1 cellular context compared by ENCODE assay signal in the genomic region with DNA sequence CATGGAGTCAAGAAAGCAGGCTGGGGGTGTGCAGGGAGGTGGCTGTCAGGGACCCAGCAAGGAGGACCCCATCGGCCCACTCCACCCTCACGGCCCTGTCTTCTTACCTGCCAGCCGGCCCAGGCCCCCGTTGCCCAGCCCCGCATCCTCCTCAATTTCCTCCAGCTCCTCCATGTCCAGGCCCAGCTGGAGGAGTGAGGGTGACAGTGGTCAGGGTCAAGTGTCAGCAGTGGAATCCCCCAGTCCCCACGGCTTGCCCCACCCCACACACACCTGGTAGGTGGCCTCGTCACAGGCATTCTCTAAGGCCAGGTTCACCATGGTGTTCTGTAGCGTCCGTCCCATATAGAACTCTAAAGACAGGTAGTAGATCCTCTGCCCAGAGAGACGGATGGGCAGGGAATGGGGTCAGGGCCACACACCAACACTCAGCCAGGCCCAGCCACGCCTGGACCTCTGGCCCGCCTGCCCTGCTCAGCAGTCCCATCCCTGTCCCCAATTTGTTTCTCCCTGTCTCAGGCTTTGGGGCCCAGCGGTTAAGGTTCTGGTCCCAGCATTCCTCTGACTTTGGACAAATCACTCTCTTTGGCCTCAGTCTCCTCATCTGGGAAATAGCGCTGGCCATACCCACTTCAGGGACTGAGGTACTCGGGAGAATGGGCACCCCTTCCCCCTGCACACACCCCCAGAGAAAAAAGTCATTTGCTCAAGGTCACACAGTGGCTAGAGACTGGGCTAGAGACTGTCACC.
TF ChIP-seq lines count a peak whose summit lies in the region.

No MANE protein-coding gene starts in this region.

TF ChIP-seq in GM23338, 12 proteins besides CTCF, POLR2A, EP300 and RAD21:
- TF ChIP-seq, protein P1, sequence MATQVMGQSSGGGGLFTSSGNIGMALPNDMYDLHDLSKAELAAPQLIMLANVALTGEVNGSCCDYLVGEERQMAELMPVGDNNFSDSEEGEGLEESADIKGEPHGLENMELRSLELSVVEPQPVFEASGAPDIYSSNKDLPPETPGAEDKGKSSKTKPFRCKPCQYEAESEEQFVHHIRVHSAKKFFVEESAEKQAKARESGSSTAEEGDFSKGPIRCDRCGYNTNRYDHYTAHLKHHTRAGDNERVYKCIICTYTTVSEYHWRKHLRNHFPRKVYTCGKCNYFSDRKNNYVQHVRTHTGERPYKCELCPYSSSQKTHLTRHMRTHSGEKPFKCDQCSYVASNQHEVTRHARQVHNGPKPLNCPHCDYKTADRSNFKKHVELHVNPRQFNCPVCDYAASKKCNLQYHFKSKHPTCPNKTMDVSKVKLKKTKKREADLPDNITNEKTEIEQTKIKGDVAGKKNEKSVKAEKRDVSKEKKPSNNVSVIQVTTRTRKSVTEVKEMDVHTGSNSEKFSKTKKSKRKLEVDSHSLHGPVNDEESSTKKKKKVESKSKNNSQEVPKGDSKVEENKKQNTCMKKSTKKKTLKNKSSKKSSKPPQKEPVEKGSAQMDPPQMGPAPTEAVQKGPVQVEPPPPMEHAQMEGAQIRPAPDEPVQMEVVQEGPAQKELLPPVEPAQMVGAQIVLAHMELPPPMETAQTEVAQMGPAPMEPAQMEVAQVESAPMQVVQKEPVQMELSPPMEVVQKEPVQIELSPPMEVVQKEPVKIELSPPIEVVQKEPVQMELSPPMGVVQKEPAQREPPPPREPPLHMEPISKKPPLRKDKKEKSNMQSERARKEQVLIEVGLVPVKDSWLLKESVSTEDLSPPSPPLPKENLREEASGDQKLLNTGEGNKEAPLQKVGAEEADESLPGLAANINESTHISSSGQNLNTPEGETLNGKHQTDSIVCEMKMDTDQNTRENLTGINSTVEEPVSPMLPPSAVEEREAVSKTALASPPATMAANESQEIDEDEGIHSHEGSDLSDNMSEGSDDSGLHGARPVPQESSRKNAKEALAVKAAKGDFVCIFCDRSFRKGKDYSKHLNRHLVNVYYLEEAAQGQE (IDR thresholded peaks at IDR 0.05; ENCODE audit: unreplicated experiment): no peak
- TF ChIP-seq, protein P2, sequence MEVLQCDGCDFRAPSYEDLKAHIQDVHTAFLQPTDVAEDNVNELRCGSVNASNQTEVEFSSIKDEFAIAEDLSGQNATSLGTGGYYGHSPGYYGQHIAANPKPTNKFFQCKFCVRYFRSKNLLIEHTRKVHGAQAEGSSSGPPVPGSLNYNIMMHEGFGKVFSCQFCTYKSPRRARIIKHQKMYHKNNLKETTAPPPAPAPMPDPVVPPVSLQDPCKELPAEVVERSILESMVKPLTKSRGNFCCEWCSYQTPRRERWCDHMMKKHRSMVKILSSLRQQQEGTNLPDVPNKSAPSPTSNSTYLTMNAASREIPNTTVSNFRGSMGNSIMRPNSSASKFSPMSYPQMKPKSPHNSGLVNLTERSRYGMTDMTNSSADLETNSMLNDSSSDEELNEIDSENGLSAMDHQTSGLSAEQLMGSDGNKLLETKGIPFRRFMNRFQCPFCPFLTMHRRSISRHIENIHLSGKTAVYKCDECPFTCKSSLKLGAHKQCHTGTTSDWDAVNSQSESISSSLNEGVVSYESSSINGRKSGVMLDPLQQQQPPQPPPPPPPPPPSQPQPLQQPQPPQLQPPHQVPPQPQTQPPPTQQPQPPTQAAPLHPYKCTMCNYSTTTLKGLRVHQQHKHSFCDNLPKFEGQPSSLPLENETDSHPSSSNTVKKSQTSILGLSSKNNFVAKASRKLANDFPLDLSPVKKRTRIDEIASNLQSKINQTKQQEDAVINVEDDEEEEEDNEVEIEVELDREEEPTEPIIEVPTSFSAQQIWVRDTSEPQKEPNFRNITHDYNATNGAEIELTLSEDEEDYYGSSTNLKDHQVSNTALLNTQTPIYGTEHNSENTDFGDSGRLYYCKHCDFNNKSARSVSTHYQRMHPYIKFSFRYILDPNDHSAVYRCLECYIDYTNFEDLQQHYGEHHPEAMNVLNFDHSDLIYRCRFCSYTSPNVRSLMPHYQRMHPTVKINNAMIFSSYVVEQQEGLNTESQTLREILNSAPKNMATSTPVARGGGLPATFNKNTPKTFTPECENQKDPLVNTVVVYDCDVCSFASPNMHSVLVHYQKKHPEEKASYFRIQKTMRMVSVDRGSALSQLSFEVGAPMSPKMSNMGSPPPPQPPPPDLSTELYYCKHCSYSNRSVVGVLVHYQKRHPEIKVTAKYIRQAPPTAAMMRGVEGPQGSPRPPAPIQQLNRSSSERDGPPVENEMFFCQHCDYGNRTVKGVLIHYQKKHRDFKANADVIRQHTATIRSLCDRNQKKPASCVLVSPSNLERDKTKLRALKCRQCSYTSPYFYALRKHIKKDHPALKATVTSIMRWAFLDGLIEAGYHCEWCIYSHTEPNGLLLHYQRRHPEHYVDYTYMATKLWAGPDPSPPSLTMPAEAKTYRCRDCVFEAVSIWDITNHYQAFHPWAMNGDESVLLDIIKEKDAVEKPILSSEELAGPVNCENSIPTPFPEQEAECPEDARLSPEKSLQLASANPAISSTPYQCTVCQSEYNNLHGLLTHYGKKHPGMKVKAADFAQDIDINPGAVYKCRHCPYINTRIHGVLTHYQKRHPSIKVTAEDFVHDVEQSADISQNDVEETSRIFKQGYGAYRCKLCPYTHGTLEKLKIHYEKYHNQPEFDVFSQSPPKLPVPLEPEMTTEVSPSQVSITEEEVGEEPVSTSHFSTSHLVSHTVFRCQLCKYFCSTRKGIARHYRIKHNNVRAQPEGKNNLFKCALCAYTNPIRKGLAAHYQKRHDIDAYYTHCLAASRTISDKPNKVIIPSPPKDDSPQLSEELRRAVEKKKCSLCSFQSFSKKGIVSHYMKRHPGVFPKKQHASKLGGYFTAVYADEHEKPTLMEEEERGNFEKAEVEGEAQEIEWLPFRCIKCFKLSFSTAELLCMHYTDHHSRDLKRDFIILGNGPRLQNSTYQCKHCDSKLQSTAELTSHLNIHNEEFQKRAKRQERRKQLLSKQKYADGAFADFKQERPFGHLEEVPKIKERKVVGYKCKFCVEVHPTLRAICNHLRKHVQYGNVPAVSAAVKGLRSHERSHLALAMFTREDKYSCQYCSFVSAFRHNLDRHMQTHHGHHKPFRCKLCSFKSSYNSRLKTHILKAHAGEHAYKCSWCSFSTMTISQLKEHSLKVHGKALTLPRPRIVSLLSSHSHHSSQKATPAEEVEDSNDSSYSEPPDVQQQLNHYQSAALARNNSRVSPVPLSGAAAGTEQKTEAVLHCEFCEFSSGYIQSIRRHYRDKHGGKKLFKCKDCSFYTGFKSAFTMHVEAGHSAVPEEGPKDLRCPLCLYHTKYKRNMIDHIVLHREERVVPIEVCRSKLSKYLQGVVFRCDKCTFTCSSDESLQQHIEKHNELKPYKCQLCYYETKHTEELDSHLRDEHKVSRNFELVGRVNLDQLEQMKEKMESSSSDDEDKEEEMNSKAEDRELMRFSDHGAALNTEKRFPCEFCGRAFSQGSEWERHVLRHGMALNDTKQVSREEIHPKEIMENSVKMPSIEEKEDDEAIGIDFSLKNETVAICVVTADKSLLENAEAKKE (CRISPR knock-in tag; IDR thresholded peaks at IDR 0.05): no peak
- TF ChIP-seq ZNF114 (CRISPR knock-in tag; IDR thresholded peaks at IDR 0.05) (no peak), EZH2 (IDR thresholded peaks at IDR 0.05; ENCODE audit: low read depth, unreplicated experiment) (no peak), NANOG (IDR thresholded peaks at IDR 0.05; ENCODE audit: borderline replicate concordance) (no peak), EZH2phosphoT487 (IDR thresholded peaks at IDR 0.05; ENCODE audit: unreplicated experiment) (no peak), STAT1 (IDR thresholded peaks at IDR 0.05; ENCODE audit: unreplicated experiment) (no peak), JUNB (IDR thresholded peaks at IDR 0.05; ENCODE audit: unreplicated experiment) (no peak)
